Comparison of ENCODE assay signal across 12 cellular contexts in the genomic region with DNA sequence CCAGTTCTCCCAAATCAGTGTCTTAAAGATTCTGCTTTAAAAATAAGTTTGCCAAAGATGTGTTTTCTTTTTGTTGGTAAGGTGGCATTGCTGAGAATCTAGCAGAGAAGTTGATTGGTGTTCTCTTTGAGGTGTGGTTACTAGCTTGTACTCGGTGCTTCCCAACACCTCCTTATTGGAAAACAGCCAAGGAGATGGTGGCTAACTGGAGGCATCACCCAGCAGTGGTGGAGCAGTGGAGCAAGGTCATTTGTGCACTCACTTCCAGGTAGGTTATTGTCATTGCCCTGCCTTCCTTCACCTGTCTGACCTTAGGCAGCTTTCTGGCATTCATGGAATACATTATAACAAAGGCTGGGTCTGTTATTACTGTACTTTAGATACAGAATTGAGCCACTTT. TPM values are rescaled to one million over a fixed set of nuclear protein-coding genes. Genes with fewer than 3 reads are reported as not detected.
DNase-seq lines count a peak whose midpoint lies in the region; ATAC-seq and TF ChIP-seq lines count a peak whose summit lies in the region.
"Had no signal": no experiment of that assay in that cellular context is flagged by ENCODE, and none has a peak within 500 bp of the region (broad histone marks: within the 10 kb centered on the region; RNA-seq: fewer than 3 reads in every experiment).

No MANE protein-coding gene starts in this region.

- 30 to 61% methylated on average over 1 of the region's 1 CpG for WGBS in upper lobe of left lung, 2 donors

- H3K4me1 ChIP-seq in upper lobe of left lung, result no peaks in the 10 kb centered on the region

- H3K9me3 ChIP-seq in upper lobe of left lung, result no peaks in the 10 kb centered on the region

- H3K27me3 ChIP-seq in upper lobe of left lung, result no peaks in the 10 kb centered on the region

- TF ChIP-seq EP300 in upper lobe of left lung (IDR thresholded peaks at IDR 0.05), result no peak

- no peak for TF ChIP-seq POLR2A in upper lobe of left lung (IDR thresholded peaks at IDR 0.05)

- peak; percentile 21 for DNase-seq in HT-29 (ENCODE audit: low spot score)
- DNase-seq in M059J (ENCODE audit: low read depth), result peak; percentile 6
- DNase-seq in glomerular visceral epithelial cell (ENCODE audit: extremely low spot score), result peak; percentile 36
- peak; percentile 17 for DNase-seq in renal cortical epithelial cell (ENCODE audit: low read depth)
- DNase-seq in GM19238 (ENCODE audit: insufficient read length, low spot score), result no peak
- no peak for DNase-seq in upper lobe of left lung
- no peak for DNase-seq in GM10248 (ENCODE audit: extremely low spot score)
- DNase-seq: CD8-positive, alpha-beta T cell; COR-L47; DMS153; DMS79 treated with DMSO at 0.1 percent for 48 hours; HFFc6 had no signal

- peaks cover 17 to 94% (median 43%) of the 10 kb centered on the region in 4 donors for H3K36me3 ChIP-seq in upper lobe of left lung

- POLR2A ChIA-PET in GM10248 (lab: Yijun Ruan, JAX), result no interaction called here

- TF ChIP-seq CTCF in upper lobe of left lung (IDR thresholded peaks at IDR 0.05) (no peak), GM10248 (IDR thresholded peaks at IDR 0.05; ENCODE audit: control extremely low read depth, extremely low read depth, low read depth, missing control alignments) (no peak)

- no peak overlapping the region for H3K4me3 ChIP-seq in upper lobe of left lung

- no peak for ATAC-seq in upper lobe of left lung (ENCODE audit: low FRiP score in 2 of 2)
- ATAC-seq: CD8-positive, alpha-beta T cell had no signal

- H3K27ac ChIP-seq in upper lobe of left lung, result no peak overlapping the region

- CTCF ChIA-PET in GM10248 (lab: Yijun Ruan, JAX), result interaction anchor here (2.0 kb wide), 1 partner anchor 26 kb away, joined by 6 read pairs; the partner anchor contains the start of gene RALGAPB

RNA-seq across cellular contexts. Expression of gene RALGAPB, which starts 26.7 kb away (rescaled TPM):
- total RNA-seq in HT-29 (2014; rRNA removed; shearing (Covaris generic)), result 18.4 and 20.0 TPM in 2 replicates
- 30.5 and 35.9 TPM in 2 replicates for total RNA-seq in M059J (2014; rRNA removed; shearing (Covaris generic))
- 23.3 and 48.4 TPM in 2 replicates for total RNA-seq in renal cortical epithelial cell
- total RNA-seq in upper lobe of left lung, result 10 to 100 TPM; 27.0 to 76.5 (median 32.1) TPM

Comparison
In these comparisons a context has a peak if more than half of its experiments do, and no peak if none do; other contexts are left out.
1. DNase-seq: peak in HT-29 (single experiment), M059J (single experiment), glomerular visceral epithelial cell (single experiment) and renal cortical epithelial cell (single experiment); none in GM19238 (single experiment), upper lobe of left lung (0 of 2) and GM10248 (single experiment).